Comparison of ENCODE assay signal across 8 cellular contexts in genomic region chr9:15422355-15423327, GRCh38. TPM values are rescaled to one million over a fixed set of nuclear protein-coding genes. Genes with fewer than 3 reads are reported as not detected.
DNase-seq lines count a peak whose midpoint lies in the region; ATAC-seq and TF ChIP-seq lines count a peak whose summit lies in the region.

SNAPC3 (plus strand) TSS chr9:15422876; CDS start chr9:15422880, 4 bp downstream.

- peak; percentile 87 for TF ChIP-seq POLR2A in GM19193 (IDR thresholded peaks at IDR 0.05; ENCODE audit: extremely low read depth, insufficient read depth, insufficient read length)

- peak; percentile 97 for ATAC-seq in HG03432 (IDR thresholded peaks at IDR 0.05; ENCODE audit: unreplicated experiment)

- DNase-seq in Ammon's horn (ENCODE audit: low spot score) (peak; percentile 98), NCI-H460 (ENCODE audit: extremely low read depth, low read depth) (peak; percentile 85), cerebellar nuclear complex (lab: John Stamatoyannopoulos, UW) (peak; percentile 67 to 94), islet precursor cell (peak; percentile 98)
- DNase-seq in activated CD4-positive, alpha-beta T cell treated with anti-CD3 and anti-CD28 coated beads for 1 hour = peak; percentile 88
- peak; percentile 89 for DNase-seq in stimulated activated CD4-positive, alpha-beta T cell treated with anti-CD3 and anti-CD28 coated beads, Interleukin-12 subunit alpha, Interleukin-12 subunit beta, amount 100 ng/mL, for 4 hours

RNA-seq across cellular contexts. Expression of gene SNAPC3, which starts in this region (rescaled TPM):
- total RNA-seq in NCI-H460 (2014; rRNA removed; shearing (Covaris generic)) = 23.6 and 27.5 TPM in 2 replicates
- 17.6 and 23.9 TPM in 2 replicates for polyA plus RNA-seq in NCI-H460 (2014; cell fraction: nucleus; rRNA removed)

Comparison
In these comparisons a context has a peak if more than half of its experiments do, and no peak if none do; other contexts are left out.
1. Peak in every context shown above with its lines: DNase-seq and ATAC-seq.